8 cellular contexts compared by ENCODE assay signal in the genomic region with DNA sequence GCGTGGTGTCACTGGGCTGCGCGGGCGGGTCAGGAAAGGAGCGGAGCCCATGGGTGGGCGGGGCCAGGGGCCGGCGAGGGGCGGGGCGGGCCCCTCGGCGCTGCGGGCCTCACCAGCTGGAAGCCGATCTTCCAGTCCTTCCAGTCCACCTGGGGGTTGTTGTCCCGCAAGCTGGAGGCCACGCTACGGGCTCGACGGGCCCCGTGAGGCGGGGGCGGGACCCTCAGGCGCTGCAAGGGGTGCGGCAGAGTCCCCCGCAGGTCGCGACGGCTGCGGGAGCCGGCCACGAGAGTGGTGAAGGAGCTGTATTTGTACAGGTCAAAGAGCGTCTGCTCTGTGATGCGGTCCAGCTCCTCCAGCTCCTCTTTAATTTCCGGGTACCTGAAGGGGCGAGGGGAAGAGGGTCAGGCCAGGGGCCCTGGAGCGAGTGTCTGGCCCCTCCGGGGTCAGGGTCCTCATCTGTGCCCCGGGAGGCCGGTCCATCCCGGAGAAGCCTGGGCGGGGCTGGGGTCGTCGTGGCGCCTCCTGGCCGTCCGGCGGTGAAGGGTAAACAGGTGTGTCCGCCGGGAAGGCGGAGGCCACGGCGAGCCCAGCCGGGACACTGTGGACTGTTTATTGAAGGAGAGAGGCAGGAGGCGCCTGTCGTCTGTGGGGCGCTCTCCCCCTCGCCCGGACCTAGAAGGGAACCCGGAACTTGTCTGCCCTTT. TPM values are rescaled to one million over a fixed set of nuclear protein-coding genes. Genes with fewer than 3 reads are reported as not detected.
DNase-seq lines count a peak whose midpoint lies in the region; ATAC-seq and TF ChIP-seq lines count a peak whose summit lies in the region.

No MANE protein-coding gene starts in this region.

- intact Hi-C loops in breast epithelium (cut with DNase I; ENCODE audit: low total_unique reads), result no loop called here

- DNase-seq in AG04450 (ENCODE audit: low read depth, low spot score) (no peak), HEK293T (ENCODE audit: extremely low spot score) (peak; percentile 87), breast epithelium (ENCODE audit: low spot score in 2 of 2) (peak in 1 of 2 donors; percentile 78), kidney epithelial cell (ENCODE audit: low read depth) (no peak), inferior parietal cortex (ENCODE audit: extremely low spot score) (no peak)
- peak; percentile 52 to 62 for DNase-seq in stimulated activated CD4-positive, alpha-beta T cell treated with anti-CD3 and anti-CD28 coated beads, Interleukin-2, amount 100 ng/mL, for 48 hours

- CTCF ChIA-PET in AG04450 (lab: Charles Lee), result interaction anchor here (0.7 to 2.5 kb wide), 3 partner anchors 19 to 102 kb away, joined by 3 to 7 read pairs (median 7); a partner anchor contains a TSS
- CTCF ChIA-PET in HEK293T (lab: Yijun Ruan, JAX), result interaction anchor here (0.6 to 1.9 kb wide), 7 partner anchors 11 to 41 kb away, joined by 3 to 8 read pairs (median 5); no protein-coding TSS in a partner anchor

- POLR2A ChIA-PET in AG04450 (lab: Yijun Ruan, JAX) (interaction anchor here (0.5 to 1.2 kb wide), 5 partner anchors 18 to 134 kb away, joined by 3 to 6 read pairs (median 3); a partner anchor contains a TSS), HEK293T (lab: Yijun Ruan, JAX) (interaction anchor here (0.6 to 1.9 kb wide), 11 partner anchors 9 to 102 kb away, joined by 4 to 19 read pairs (median 6); a partner anchor contains a TSS)

- TF ChIP-seq POLR2A in breast epithelium (IDR thresholded peaks at IDR 0.05), result peak; percentile 52

- peak overlapping the region; percentile 54 for H3K4me3 ChIP-seq in AG04450 (ENCODE audit: low read depth, low read length)
- H3K4me3 ChIP-seq in breast epithelium, result peak overlapping the region; percentile 53 to 83 (median 63)
- H3K4me3 ChIP-seq in kidney epithelial cell (ENCODE audit: low read depth, low read length), result peak overlapping the region; percentile 43

- no peaks in the 10 kb centered on the region for H3K9me3 ChIP-seq in AG04450 (ENCODE audit: control insufficient read depth, insufficient read depth, low read length)
- no peaks in the 10 kb centered on the region for H3K9me3 ChIP-seq in breast epithelium

- no peaks in the 10 kb centered on the region for H3K36me3 ChIP-seq in breast epithelium
- H3K36me3 ChIP-seq in kidney epithelial cell (ENCODE audit: control insufficient read depth, insufficient read depth, low read length), result no peaks in the 10 kb centered on the region

- ATAC-seq in GM18861 (IDR thresholded peaks at IDR 0.05; ENCODE audit: unreplicated experiment), result no peak

- no peaks in the 10 kb centered on the region for H3K27me3 ChIP-seq in AG04450 (ENCODE audit: control insufficient read depth, insufficient read depth, low read length)
- H3K27me3 ChIP-seq in breast epithelium, result no peaks in the 10 kb centered on the region
- H3K27me3 ChIP-seq in kidney epithelial cell (ENCODE audit: control insufficient read depth, insufficient read depth, low read length), result no peaks in the 10 kb centered on the region

- peaks cover 0 to 4% of the 10 kb centered on the region in 2 donors for H3K4me1 ChIP-seq in breast epithelium

- H3K27ac ChIP-seq in AG04450 (ENCODE audit: low read depth, low read length) (no peak overlapping the region), VCaP (peak overlapping the region; percentile 90), breast epithelium (peak overlapping the region; percentile 91 to 98)

- TF ChIP-seq CTCF in AG04450 (IDR thresholded peaks at IDR 0.05; ENCODE audit: low read depth, low read length) (no peak), VCaP (conservative IDR thresholded peaks at IDR 0.05) (peak; percentile 4; the same call in 1 of the 2 replicates), breast epithelium (IDR thresholded peaks at IDR 0.05) (peak in 1 of 3 donors; percentile 8), kidney epithelial cell (IDR thresholded peaks at IDR 0.05; ENCODE audit: insufficient read depth, low read length, poor library complexity, severe bottlenecking) (no peak)

TF ChIP-seq in HEK293T, 16 proteins besides CTCF, POLR2A, EP300 and RAD21:
- TF ChIP-seq HDGF (IDR thresholded peaks at IDR 0.05; ENCODE audit: borderline replicate concordance) (no peak), L3MBTL2 (conservative IDR thresholded peaks at IDR 0.05) (0 out of 2 replicates have a peak, but pooled peaks have one; percentile 2)
- TF ChIP-seq, protein P1, sequence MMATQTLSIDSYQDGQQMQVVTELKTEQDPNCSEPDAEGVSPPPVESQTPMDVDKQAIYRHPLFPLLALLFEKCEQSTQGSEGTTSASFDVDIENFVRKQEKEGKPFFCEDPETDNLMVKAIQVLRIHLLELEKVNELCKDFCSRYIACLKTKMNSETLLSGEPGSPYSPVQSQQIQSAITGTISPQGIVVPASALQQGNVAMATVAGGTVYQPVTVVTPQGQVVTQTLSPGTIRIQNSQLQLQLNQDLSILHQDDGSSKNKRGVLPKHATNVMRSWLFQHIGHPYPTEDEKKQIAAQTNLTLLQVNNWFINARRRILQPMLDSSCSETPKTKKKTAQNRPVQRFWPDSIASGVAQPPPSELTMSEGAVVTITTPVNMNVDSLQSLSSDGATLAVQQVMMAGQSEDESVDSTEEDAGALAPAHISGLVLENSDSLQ (IDR thresholded peaks at IDR 0.05), result no peak

RNA-seq across cellular contexts. Expression of a gene that starts 11.9 kb away (rescaled TPM):
- 0.25 and 0.26 TPM in 2 replicates for polyA plus RNA-seq in AG04450 (2011; rRNA removed)
- 0.14 and 0.39 TPM in 2 replicates for polyA minus RNA-seq in AG04450 (2011; rRNA and poly(A)+ RNA removed)
- total RNA-seq in breast epithelium (100 to 1,000 TPM in 1 of 3 donors, 10 to 100 TPM in 1, 1 to 10 TPM in 1; 1.3 to 175 (median 93.7) TPM), kidney epithelial cell (10.4 and 11.1 TPM in 2 replicates)

RNA-seq across cellular contexts. Expression of a gene that starts 20.5 kb away (rescaled TPM):
- polyA plus RNA-seq in AG04450 (2011; rRNA removed), result 32.1 and 38.8 TPM in 2 replicates
- 23.5 and 26.6 TPM in 2 replicates for polyA minus RNA-seq in AG04450 (2011; rRNA and poly(A)+ RNA removed)
- total RNA-seq in breast epithelium (100 to 1,000 TPM in 2 of 3 donors, 10 to 100 TPM in 1; 90.1 to 115 (median 108) TPM), kidney epithelial cell (134 and 219 TPM in 2 replicates)

RNA-seq across cellular contexts. Expression of a gene that starts 21.6 kb away (rescaled TPM):
- polyA plus RNA-seq in AG04450 (2011; rRNA removed), result 231 and 255 TPM in 2 replicates
- 222 and 237 TPM in 2 replicates for polyA minus RNA-seq in AG04450 (2011; rRNA and poly(A)+ RNA removed)
- total RNA-seq in breast epithelium (100 to 1,000 TPM; 232 to 256 (median 238) TPM), kidney epithelial cell (115 and 143 TPM in 2 replicates)

RNA-seq across cellular contexts. Expression of a gene that starts 53.0 kb away (rescaled TPM):
- 0.06 and 0.15 TPM in 2 replicates for polyA plus RNA-seq in AG04450 (2011; rRNA removed)
- 0.26 and 0.51 TPM in 2 replicates for polyA minus RNA-seq in AG04450 (2011; rRNA and poly(A)+ RNA removed)
- 10 to 100 TPM; 11.9 to 43.6 (median 42.4) TPM for total RNA-seq in breast epithelium
- 2.3 and 3.3 TPM in 2 replicates for total RNA-seq in kidney epithelial cell

Comparison
In these comparisons a context has a peak if more than half of its experiments do, and no peak if none do; other contexts are left out.
1. DNase-seq: peak in HEK293T (single experiment) and stimulated activated CD4-positive, alpha-beta T cell treated with anti-CD3 and anti-CD28 coated beads, Interleukin-2, amount 100 ng/mL, for 48 hours (2 of 2); none in AG04450 (single experiment), kidney epithelial cell (single experiment) and inferior parietal cortex (single experiment).
2. Peak in every context shown above with its lines, with median percentiles within 50 percentile points of each other: H3K4me3 ChIP-seq.